Comparison of ENCODE assay signal across 18 cellular contexts in genomic region chr11:104060820-104061219, GRCh38. TPM values are rescaled to one million over a fixed set of nuclear protein-coding genes. Genes with fewer than 3 reads are reported as not detected.
DNase-seq lines count a peak whose midpoint lies in the region; ATAC-seq, FAIRE-seq and TF ChIP-seq lines count a peak whose summit lies in the region.
"Had no signal": no experiment of that assay in that cellular context is flagged by ENCODE, and none has a peak within 500 bp of the region (broad histone marks: within the 10 kb centered on the region; RNA-seq: fewer than 3 reads in every experiment).

No MANE protein-coding gene starts in this region.

- no peaks in the 10 kb centered on the region for H4K20me1 ChIP-seq in GM12878 (ENCODE audit: control insufficient read depth, insufficient read depth)

- peak; percentile 79 for ATAC-seq in GM19324 (IDR thresholded peaks at IDR 0.05; ENCODE audit: low FRiP score, unreplicated experiment)
- peak; percentile 67 for ATAC-seq in HG02610 (IDR thresholded peaks at IDR 0.05; ENCODE audit: unreplicated experiment)
- peak; percentile 79 for ATAC-seq in HG03469 (IDR thresholded peaks at IDR 0.05; ENCODE audit: unreplicated experiment)
- ATAC-seq in GM12878 = peak; percentile 43; the same call in 2 of the 3 replicates
- ATAC-seq: activated naive CD8-positive, alpha-beta T cell treated with anti-CD3 and anti-CD28 coated beads, Interleukin-2, amount 50 U/mL, for 24 hours had no signal

- TF ChIP-seq CTCF in GM12878 (IDR thresholded peaks at IDR 0.05 in 2 of 3, conservative IDR thresholded peaks at IDR 0.05 in 1 of 3; ENCODE audit: control insufficient read depth in 2 of 3, extremely low read depth in 1 of 3, insufficient read depth in 1 of 3, low read depth in 3 of 3, low read length in 3 of 3) = no peak

- DNase-seq in GM12878 (ENCODE audit: low read depth, low spot score) = no peak
- no peak for DNase-seq in GM19240 (ENCODE audit: insufficient read length, low spot score)
- DNase-seq in activated naive CD4-positive, alpha-beta T cell (lab: John Stamatoyannopoulos, UW) = no peak
- DNase-seq in cardiac septum (ENCODE audit: low spot score) = no peak
- DNase-seq in cerebellar cortex (ENCODE audit: low spot score) = no peak
- DNase-seq: activated naive CD8-positive, alpha-beta T cell treated with anti-CD3 and anti-CD28 coated beads, Interleukin-2, amount 50 U/mL, for 24 hours; C1 segment of cervical spinal cord; cerebellar nuclear complex; immature natural killer cell; NCI-H2171 had no signal

- SMC1A ChIA-PET in GM12878 (lab: Charles Lee; ENCODE audit: uncharacterized antibody, unreplicated experiment) = no interaction called here

- H3K27me3 ChIP-seq in GM12878 (replicated peaks in 1 of 2; ENCODE audit: control insufficient read depth in 2 of 2, insufficient read depth in 2 of 2, low read length in 1 of 2) = no peaks in the 10 kb centered on the region
- H3K27me3 ChIP-seq: gastroesophageal sphincter had no signal

- WGBS in GM12878 (ENCODE audit: insufficient coverage, insufficient replicate concordance, low lambda C conversion rate, missing lambda C conversion rate) = 0% methylated on average over 1 of the region's 1 CpG

- no peaks in the 10 kb centered on the region; the same call in 2 of the 3 replicates for H3K9me3 ChIP-seq in GM12878 (replicated peaks; ENCODE audit: control insufficient read depth, insufficient read depth, low read length)
- H3K9me3 ChIP-seq: gastroesophageal sphincter had no signal

- TF ChIP-seq RAD21 in GM12878 (IDR thresholded peaks at IDR 0.05; ENCODE audit: insufficient read depth, low read depth, low read length) = no peak

- no TSS peak for BruUV-seq in GM12878 (replicated peaks; lab: Mats Ljungman, UMichigan)

- in situ Hi-C loops in GM12878 (cut with MboI) = no loop called here

- no peak for TF ChIP-seq POLR2A in GM12878 (IDR thresholded peaks at IDR 0.05; ENCODE audit: low read depth, low read length)

- CTCF ChIA-PET in GM12878 (lab: Yijun Ruan, JAX) = no interaction called here

- H2AFZ ChIP-seq in GM12878 (ENCODE audit: control insufficient read depth, low read depth, low read length) = no peak overlapping the region

- H3K9ac ChIP-seq in GM12878 (ENCODE audit: control insufficient read depth, insufficient read depth, low read length) = no peak overlapping the region

- no peaks in the 10 kb centered on the region for H3K36me3 ChIP-seq in GM12878 (ENCODE audit: control insufficient read depth in 2 of 2, insufficient read depth in 2 of 2, low read length in 1 of 2)
- H3K36me3 ChIP-seq: gastroesophageal sphincter had no signal

- POLR2A ChIA-PET in GM12878 (lab: Charles Lee) = interaction anchor here (0.7 kb wide), 1 partner anchor 64 kb away, joined by 4 read pairs; no protein-coding TSS in a partner anchor

- no peak for FAIRE-seq in GM12878 (lab: Jason Lieb, UNC)

- H3K4me2 ChIP-seq in GM12878 (ENCODE audit: control insufficient read depth, insufficient read depth) = no peak overlapping the region

- no peaks in the 10 kb centered on the region for H3K4me1 ChIP-seq in GM12878 (ENCODE audit: control insufficient read depth, insufficient read depth, low read length)

- no peak overlapping the region for H3K27ac ChIP-seq in GM12878 (ENCODE audit: control insufficient read depth, insufficient read depth)
- H3K27ac ChIP-seq: gastroesophageal sphincter had no signal

- H3K79me2 ChIP-seq in GM12878 (ENCODE audit: control insufficient read depth, insufficient read depth, low read length) = no peaks in the 10 kb centered on the region

- intact Hi-C loops in GM12878 (cut with micrococcal nuclease; ENCODE audit: unreplicated experiment) = no loop called here
- intact Hi-C loops in cardiac septum (cut with DNase I) = no loop called here

- no peak overlapping the region for H3K4me3 ChIP-seq in GM12878
- H3K4me3 ChIP-seq: gastroesophageal sphincter had no signal

- no peak for TF ChIP-seq EP300 in GM12878 (IDR thresholded peaks at IDR 0.05; ENCODE audit: borderline replicate concordance in 1 of 2, control insufficient read depth in 1 of 2, low read depth in 2 of 2, low read length in 2 of 2)

- RAD21 ChIA-PET in GM12878 (lab: Charles Lee; ENCODE audit: unreplicated experiment) = no interaction called here

TF ChIP-seq in GM12878, 131 proteins besides CTCF, POLR2A, EP300 and RAD21 (continues in another document):
- TF ChIP-seq, protein P1, sequence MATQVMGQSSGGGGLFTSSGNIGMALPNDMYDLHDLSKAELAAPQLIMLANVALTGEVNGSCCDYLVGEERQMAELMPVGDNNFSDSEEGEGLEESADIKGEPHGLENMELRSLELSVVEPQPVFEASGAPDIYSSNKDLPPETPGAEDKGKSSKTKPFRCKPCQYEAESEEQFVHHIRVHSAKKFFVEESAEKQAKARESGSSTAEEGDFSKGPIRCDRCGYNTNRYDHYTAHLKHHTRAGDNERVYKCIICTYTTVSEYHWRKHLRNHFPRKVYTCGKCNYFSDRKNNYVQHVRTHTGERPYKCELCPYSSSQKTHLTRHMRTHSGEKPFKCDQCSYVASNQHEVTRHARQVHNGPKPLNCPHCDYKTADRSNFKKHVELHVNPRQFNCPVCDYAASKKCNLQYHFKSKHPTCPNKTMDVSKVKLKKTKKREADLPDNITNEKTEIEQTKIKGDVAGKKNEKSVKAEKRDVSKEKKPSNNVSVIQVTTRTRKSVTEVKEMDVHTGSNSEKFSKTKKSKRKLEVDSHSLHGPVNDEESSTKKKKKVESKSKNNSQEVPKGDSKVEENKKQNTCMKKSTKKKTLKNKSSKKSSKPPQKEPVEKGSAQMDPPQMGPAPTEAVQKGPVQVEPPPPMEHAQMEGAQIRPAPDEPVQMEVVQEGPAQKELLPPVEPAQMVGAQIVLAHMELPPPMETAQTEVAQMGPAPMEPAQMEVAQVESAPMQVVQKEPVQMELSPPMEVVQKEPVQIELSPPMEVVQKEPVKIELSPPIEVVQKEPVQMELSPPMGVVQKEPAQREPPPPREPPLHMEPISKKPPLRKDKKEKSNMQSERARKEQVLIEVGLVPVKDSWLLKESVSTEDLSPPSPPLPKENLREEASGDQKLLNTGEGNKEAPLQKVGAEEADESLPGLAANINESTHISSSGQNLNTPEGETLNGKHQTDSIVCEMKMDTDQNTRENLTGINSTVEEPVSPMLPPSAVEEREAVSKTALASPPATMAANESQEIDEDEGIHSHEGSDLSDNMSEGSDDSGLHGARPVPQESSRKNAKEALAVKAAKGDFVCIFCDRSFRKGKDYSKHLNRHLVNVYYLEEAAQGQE (IDR thresholded peaks at IDR 0.05; ENCODE audit: low read depth, low read length) = no peak
- TF ChIP-seq, protein P2, sequence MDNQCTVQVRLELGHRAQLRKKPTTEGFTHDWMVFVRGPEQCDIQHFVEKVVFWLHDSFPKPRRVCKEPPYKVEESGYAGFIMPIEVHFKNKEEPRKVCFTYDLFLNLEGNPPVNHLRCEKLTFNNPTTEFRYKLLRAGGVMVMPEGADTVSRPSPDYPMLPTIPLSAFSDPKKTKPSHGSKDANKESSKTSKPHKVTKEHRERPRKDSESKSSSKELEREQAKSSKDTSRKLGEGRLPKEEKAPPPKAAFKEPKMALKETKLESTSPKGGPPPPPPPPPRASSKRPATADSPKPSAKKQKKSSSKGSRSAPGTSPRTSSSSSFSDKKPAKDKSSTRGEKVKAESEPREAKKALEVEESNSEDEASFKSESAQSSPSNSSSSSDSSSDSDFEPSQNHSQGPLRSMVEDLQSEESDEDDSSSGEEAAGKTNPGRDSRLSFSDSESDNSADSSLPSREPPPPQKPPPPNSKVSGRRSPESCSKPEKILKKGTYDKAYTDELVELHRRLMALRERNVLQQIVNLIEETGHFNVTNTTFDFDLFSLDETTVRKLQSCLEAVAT (IDR thresholded peaks at IDR 0.05) = no peak
- TF ChIP-seq MXI1 (IDR thresholded peaks at IDR 0.05; ENCODE audit: low read depth, low read length) (no peak), SREBF1 (IDR thresholded peaks at IDR 0.05; ENCODE audit: low read length) (no peak), ZBED1 (IDR thresholded peaks at IDR 0.05; ENCODE audit: borderline replicate concordance) (no peak), TCF3 (IDR thresholded peaks at IDR 0.05; ENCODE audit: borderline replicate concordance, insufficient read depth, low read depth, low read length) (no peak)

RNA-seq across cellular contexts. Expression of gene DDI1, which starts 24.4 kb away (rescaled TPM):
- total RNA-seq in GM12878 (2013; cell fraction: nucleolus; rRNA removed) = not detected in 2 replicates
- total RNA-seq in GM12878 (2014; rRNA removed) = not detected in 2 replicates
- total RNA-seq in GM12878 (2014; rRNA removed; fragmentation: Illumina TruSeq; extraction: Trizol) = not detected in 2 replicates
- total RNA-seq in GM12878 (2021) = not detected in 2 replicates
- not detected for polyA plus RNA-seq in GM12878 (2011; ENCODE audit: low read depth)
- not detected in 2 replicates for polyA plus RNA-seq in GM12878 (2011; rRNA removed)
- polyA plus RNA-seq in GM12878 (2011; cell fraction: cytosol; rRNA removed) = not detected in 2 replicates
- not detected in 2 replicates for polyA plus RNA-seq in GM12878 (2011; cell fraction: nucleus; rRNA removed)
- polyA plus RNA-seq in GM12878 (2012) = not detected in 2 replicates
- not detected in 2 replicates for polyA plus RNA-seq in GM12878 (2014; fragmentation: Illumina TruSeq; extraction: Trizol)
- not detected for polyA plus RNA-seq in GM12878 (2014; fragmentation: Nextera tagmentation; extraction: Ambion mirVana)
- not detected in 2 replicates for polyA plus RNA-seq in GM12878 (2014; rRNA removed)
- not detected for polyA plus RNA-seq in GM12878 (2016; fragmentation: Nextera tagmentation; extraction: Ambion mirVana)
- not detected in 2 replicates for polyA minus RNA-seq in GM12878 (2011; rRNA and poly(A)+ RNA removed)
- not detected in 2 replicates for polyA minus RNA-seq in GM12878 (2011; cell fraction: cytosol; rRNA and poly(A)+ RNA removed)
- polyA minus RNA-seq in GM12878 (2011; cell fraction: nucleus; rRNA and poly(A)+ RNA removed) = not detected in 2 replicates
- not detected for total RNA-seq in cardiac septum
- total RNA-seq: Daoy, mesenteric fat pad, skeletal muscle tissue, WTC11 had no signal
